Comparison of ENCODE assay signal across 25 cellular contexts in genomic region chr4:5843573-5844239, GRCh38. TPM values are rescaled to one million over a fixed set of nuclear protein-coding genes. Genes with fewer than 3 reads are reported as not detected.
DNase-seq lines count a peak whose midpoint lies in the region; ATAC-seq, FAIRE-seq and TF ChIP-seq lines count a peak whose summit lies in the region.
"Had no signal": no experiment of that assay in that cellular context is flagged by ENCODE, and none has a peak within 500 bp of the region (broad histone marks: within the 10 kb centered on the region; RNA-seq: fewer than 3 reads in every experiment).

No MANE protein-coding gene starts in this region.

- no peak overlapping the region for H2BK5ac ChIP-seq in IMR-90 (ENCODE audit: low read depth, low read length, poor library complexity, severe bottlenecking)

- H2BK15ac ChIP-seq in IMR-90 (ENCODE audit: low read depth, low read length): no peak overlapping the region

- peak overlapping the region; percentile 18 for H3K27ac Mint-ChIP-seq in glutamatergic neuron (ENCODE audit: unreplicated experiment)
- H3K27ac Mint-ChIP-seq: CD8-positive, alpha-beta T cell; IgD-negative memory B cell had no signal

- BruUV-seq in IMR-90 (replicated peaks; lab: Mats Ljungman, UMichigan): no TSS peak

- no peak overlapping the region for H3K14ac ChIP-seq in IMR-90 (replicated peaks; ENCODE audit: low read depth, low read length)

- H2AK9ac ChIP-seq in IMR-90 (replicated peaks; ENCODE audit: low read depth, low read length, poor library complexity): no peak overlapping the region

- H3K4ac ChIP-seq in IMR-90 (ENCODE audit: low read depth, low read length): no peak overlapping the region

- no peak overlapping the region for H2BK20ac ChIP-seq in IMR-90 (ENCODE audit: low read depth, low read length)

- dilution Hi-C loops in IMR-90 (cut with HindIII; ENCODE audit: low sequenced_read_pairs, unreplicated experiment): no loop called here

- H3K4me1 Mint-ChIP-seq in glutamatergic neuron (ENCODE audit: low read depth, unreplicated experiment): peaks cover 7% of the 10 kb centered on the region

- no peak overlapping the region for H3K23ac ChIP-seq in IMR-90 (ENCODE audit: low read depth, low read length)

- TF ChIP-seq RAD21 in IMR-90 (IDR thresholded peaks at IDR 0.05; ENCODE audit: low read length): no peak

- no peak overlapping the region for H3K9ac ChIP-seq in IMR-90 (ENCODE audit: low read depth, low read length)
- no peak overlapping the region for H3K9ac ChIP-seq in rectal smooth muscle tissue (ENCODE audit: low read length)
- H3K9ac ChIP-seq in smooth muscle cell (ENCODE audit: low read depth): no peak overlapping the region

- POLR2A ChIA-PET in IMR-90 (lab: Charles Lee; ENCODE audit: unreplicated experiment): no interaction called here

- H3K4me1 ChIP-seq in IMR-90 (ENCODE audit: control insufficient read depth, insufficient read depth, low read length) (peaks cover 4% of the 10 kb centered on the region; the same call in 1 of the 2 replicates), rectal smooth muscle tissue (ENCODE audit: control insufficient read depth, insufficient read depth, low read length) (peaks cover 5% of the 10 kb centered on the region), smooth muscle cell (ENCODE audit: low read depth) (no peaks in the 10 kb centered on the region)
- H3K4me1 ChIP-seq: A549 had no signal

- no peak overlapping the region for H2AK5ac ChIP-seq in IMR-90 (ENCODE audit: low read depth, low read length)

- peaks cover 9% of the 10 kb centered on the region for H3K27me3 Mint-ChIP-seq in glutamatergic neuron (ENCODE audit: unreplicated experiment)
- H3K27me3 Mint-ChIP-seq: IgD-negative memory B cell had no signal

- H3F3A ChIP-seq in smooth muscle cell (ENCODE audit: low read depth): no peaks in the 10 kb centered on the region

- H3K4me3 Mint-ChIP-seq in glutamatergic neuron (ENCODE audit: unreplicated experiment): no peak overlapping the region
- H3K4me3 Mint-ChIP-seq: CD8-positive, alpha-beta T cell; IgD-negative memory B cell had no signal

- no peaks in the 10 kb centered on the region for H3K79me2 ChIP-seq in smooth muscle cell (ENCODE audit: low read depth)

- no peak for FAIRE-seq in urothelium cell line (lab: Jason Lieb, UNC)
- FAIRE-seq: A549, HTR-8/SVneo had no signal

- intact Hi-C loops in IMR-90 (cut with micrococcal nuclease): no loop called here

- H3K79me1 ChIP-seq in IMR-90 (ENCODE audit: low read depth in 1 of 2, low read length in 2 of 2): no peaks in the 10 kb centered on the region

- peaks cover 7% of the 10 kb centered on the region; the same call in 1 of the 2 replicates for H3K36me3 ChIP-seq in IMR-90 (ENCODE audit: control insufficient read depth, insufficient read depth, low read length)
- no peaks in the 10 kb centered on the region for H3K36me3 ChIP-seq in rectal smooth muscle tissue (ENCODE audit: control insufficient read depth, insufficient read depth, low read length)
- no peaks in the 10 kb centered on the region for H3K36me3 ChIP-seq in smooth muscle cell (ENCODE audit: low read depth)
- H3K36me3 ChIP-seq: Peyer's patch had no signal

- peaks cover 10% of the 10 kb centered on the region for H3K36me3 Mint-ChIP-seq in glutamatergic neuron (ENCODE audit: unreplicated experiment)
- H3K36me3 Mint-ChIP-seq: CD8-positive, alpha-beta T cell; IgD-negative memory B cell had no signal

- in situ Hi-C loops in IMR-90 (cut with MboI; ENCODE audit: low sequenced_read_pairs): no loop called here

- H3K56ac ChIP-seq in IMR-90 (ENCODE audit: extremely low read depth, insufficient read depth, low read length): no peak overlapping the region

- CTCF ChIA-PET in IMR-90 (lab: Yijun Ruan, JAX): interaction anchor here (0.5 kb wide), 1 partner anchor 19 kb away, joined by 3 read pairs; no protein-coding TSS in a partner anchor

- DNase-seq in IMR-90: no peak
- DNase-seq in NCI-H2171 treated with DMSO at 0.1 percent for 48 hours (lab: John Stamatoyannopoulos, UW): peak; percentile 70
- no peak for DNase-seq in glutamatergic neuron
- no peak for DNase-seq in SW 1271 (lab: John Stamatoyannopoulos, UW)
- DNase-seq in smooth muscle cell (lab: John Stamatoyannopoulos, UW; ENCODE audit: unreplicated experiment): no peak
- no peak for DNase-seq in NCI-H2029 treated with DMSO at 0.1 percent for 48 hours (lab: John Stamatoyannopoulos, UW)
- DNase-seq in urothelium cell line (ENCODE audit: low spot score): no peak
- DNase-seq: Calu3; CD8-positive, alpha-beta T cell; EL; GOT3; MM.1S; NCI-H1694 treated with DMSO at 0.1 percent for 48 hours; NCI-H2107; NCI-H345; NCI-H526 treated with DMSO at 0.1 percent for 48 hours; NK-92 treated with Interleukin-12 subunit alpha and Interleukin-12 subunit beta, amount 100 ng/mL, for 24 hours; Peyer's patch; Right ventricle myocardium superior had no signal

- H3K18ac ChIP-seq in IMR-90 (ENCODE audit: low read depth, low read length): no peak overlapping the region

- H3K27me3 ChIP-seq in IMR-90 (ENCODE audit: control insufficient read depth, insufficient read depth, low read length) (no peaks in the 10 kb centered on the region), rectal smooth muscle tissue (ENCODE audit: control insufficient read depth, insufficient read depth, low read length) (no peaks in the 10 kb centered on the region), smooth muscle cell (ENCODE audit: low read depth) (no peaks in the 10 kb centered on the region)
- H3K27me3 ChIP-seq: Peyer's patch had no signal

- H3K27ac ChIP-seq in IMR-90 (ENCODE audit: insufficient read depth, low read length) (no peak overlapping the region), rectal smooth muscle tissue (ENCODE audit: low read depth, low read length) (peak overlapping the region; percentile 25), smooth muscle cell (ENCODE audit: low read depth) (no peak overlapping the region)
- H3K27ac ChIP-seq: A549, SK-N-MC had no signal

- no peak overlapping the region for H2AFZ ChIP-seq in IMR-90 (replicated peaks; ENCODE audit: low read length, poor library complexity)
- H2AFZ ChIP-seq in smooth muscle cell (ENCODE audit: low read depth): no peak overlapping the region

- H4K5ac ChIP-seq in IMR-90 (ENCODE audit: low read depth, low read length): no peak overlapping the region

- no peak overlapping the region for H4K91ac ChIP-seq in IMR-90 (ENCODE audit: insufficient read depth, low read depth, low read length)

- peaks cover 30% of the 10 kb centered on the region for H3K9me3 Mint-ChIP-seq in glutamatergic neuron (ENCODE audit: unreplicated experiment)
- H3K9me3 Mint-ChIP-seq: CD8-positive, alpha-beta T cell had no signal

- 90% methylated on average over 2 of the region's 15 CpGs; no CpG with 5 or more reads in 1 of the 2 experiments for WGBS in IMR-90 (ENCODE audit: extremely low coverage in 2 of 2, insufficient read length in 1 of 2), 2 experiments
- WGBS in smooth muscle cell (ENCODE audit: low lambda C conversion rate): 91% methylated on average over 15 of the region's 15 CpGs

- H3K9me1 ChIP-seq in IMR-90 (ENCODE audit: insufficient read depth, low read length): no peaks in the 10 kb centered on the region

- H3K4me2 ChIP-seq in IMR-90 (ENCODE audit: low read depth, low read length) (no peak overlapping the region), smooth muscle cell (no peak overlapping the region)
- H3K4me2 ChIP-seq: A549 had no signal

- ATAC-seq in IMR-90 (ENCODE audit: low read depth): peak; percentile 24; the same call in 1 of the 2 replicates
- ATAC-seq: A549; CD8-positive, alpha-beta T cell; HCT116 had no signal

- H3K4me3 ChIP-seq in IMR-90 (ENCODE audit: insufficient read depth, low read depth, low read length) (no peak overlapping the region), rectal smooth muscle tissue (ENCODE audit: low read length) (no peak overlapping the region), smooth muscle cell (no peak overlapping the region)
- H3K4me3 ChIP-seq: A549, Peyer's patch, SK-N-MC had no signal

- H4K20me1 ChIP-seq in IMR-90 (ENCODE audit: insufficient read depth, low read length) (no peaks in the 10 kb centered on the region), smooth muscle cell (ENCODE audit: low read depth) (no peaks in the 10 kb centered on the region)

- TF ChIP-seq CTCF in IMR-90 (conservative IDR thresholded peaks at IDR 0.05; ENCODE audit: low read depth, low read length) (no peak), glutamatergic neuron (IDR thresholded peaks at IDR 0.05; ENCODE audit: partially characterized antibody, unreplicated experiment) (no peak), smooth muscle cell (IDR thresholded peaks at IDR 0.05; ENCODE audit: borderline replicate concordance, insufficient read depth, poor library complexity, severe bottlenecking) (no peak)

- H4K8ac ChIP-seq in IMR-90 (ENCODE audit: low read depth in 2 of 2, low read length in 2 of 2): no peak overlapping the region

- TF ChIP-seq POLR2A in IMR-90 (IDR thresholded peaks at IDR 0.05; ENCODE audit: low read depth, low read length): no peak

- H3K9me3 ChIP-seq in IMR-90 (ENCODE audit: control insufficient read depth, insufficient read depth, low read length) (no peaks in the 10 kb centered on the region), smooth muscle cell (replicated peaks; ENCODE audit: low read depth) (no peaks in the 10 kb centered on the region)
- H3K9me3 ChIP-seq: A549, Peyer's patch had no signal

- no peak overlapping the region for H2BK120ac ChIP-seq in IMR-90 (ENCODE audit: low read depth, low read length)

TF ChIP-seq in IMR-90, 13 proteins besides CTCF, POLR2A, EP300 and RAD21:
- TF ChIP-seq RFX5 (IDR thresholded peaks at IDR 0.05; ENCODE audit: low read depth, low read length) (no peak), RCOR1 (IDR thresholded peaks at IDR 0.05; ENCODE audit: insufficient replicate concordance, low read length) (no peak), ELK1 (IDR thresholded peaks at IDR 0.05; ENCODE audit: borderline replicate concordance, low read depth, low read length) (no peak)
TF ChIP-seq in IMR-90: peak in this region for 0.

RNA-seq across cellular contexts. Expression of gene CRMP1, which starts 49.2 kb away (rescaled TPM):
- total RNA-seq in IMR-90 (2012; rRNA removed): 4.1 and 4.4 TPM in 2 replicates
- 6.8 and 7.4 TPM in 2 replicates for polyA plus RNA-seq in IMR-90 (2012; rRNA removed)
- polyA plus RNA-seq in IMR-90 (2012; cell fraction: cytosol; rRNA removed): 4.6 and 5.5 TPM in 2 replicates
- 3.6 and 5.0 TPM in 2 replicates for polyA plus RNA-seq in IMR-90 (2012; cell fraction: nucleus; rRNA removed; ENCODE audit: low replicate concordance)
- 947 TPM for total RNA-seq in glutamatergic neuron (ENCODE audit: unreplicated experiment)
- total RNA-seq in smooth muscle cell: 12.5 and 20.4 TPM in 2 replicates
- 18.6 and 19.4 TPM in 2 replicates for polyA plus RNA-seq in smooth muscle cell
- total RNA-seq: Calu3; CD8-positive, alpha-beta T cell had no signal
- polyA plus RNA-seq: IgD-negative memory B cell had no signal

Comparison
In these comparisons a context has a peak if more than half of its experiments do, and no peak if none do; other contexts are left out.
1. RNA of gene CRMP1, which starts 49.2 kb away (total RNA-seq): 947 TPM in glutamatergic neuron (single experiment); 12.5 to 20.4 TPM in smooth muscle cell and 4.1 to 4.4 TPM in IMR-90; every median in the first group is over 10 times any median in the second.